In the genomic region with DNA sequence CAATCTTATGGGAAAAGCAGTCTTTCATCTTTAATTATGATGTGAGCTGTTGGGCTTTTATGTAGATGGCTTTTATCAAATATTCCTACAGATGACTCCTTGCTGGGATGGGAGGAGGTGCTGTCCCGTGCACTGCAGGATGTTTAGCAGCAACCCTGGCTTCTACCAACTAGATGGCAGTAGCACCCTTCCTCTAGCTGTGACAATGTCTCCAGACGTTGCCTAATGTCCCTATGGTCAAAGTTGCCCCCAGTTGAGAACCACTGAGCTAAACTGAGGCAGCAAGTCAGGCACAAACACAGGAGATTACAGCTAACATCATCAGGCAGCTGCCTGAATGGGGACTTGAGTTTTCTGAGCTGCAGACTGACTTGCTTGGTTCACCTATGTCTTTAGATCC, we compare ENCODE assay signal across 8 cellular contexts.
A peak's percentile ranks its signal among the peaks of the same experiment; 100 is the strongest.
DNase-seq lines count a peak whose midpoint lies in the region; ATAC-seq and TF ChIP-seq lines count a peak whose summit lies in the region.

No MANE protein-coding gene starts in this region.

- no peaks in the 10 kb centered on the region for H3K36me3 Mint-ChIP-seq in T-helper 2 cell treated with Interferon-gamma antibody and Interleukin-4, amounts not matched to agents 5 μg/mL and 100 μg/mL, for 36 hours (ENCODE audit: low read depth)
- no peaks in the 10 kb centered on the region for H3K36me3 Mint-ChIP-seq in activated T-helper 2 cell treated with anti-CD3 and anti-CD28 coated beads, Interferon-gamma antibody, Interleukin-2, Interleukin-4, amounts not matched to agents 10 μg/mL and 5 μg/mL and 100 μg/mL, durations not matched to agents 14 hours and 24 hours and 36 hours (ENCODE audit: low read depth)

- H3K9me3 Mint-ChIP-seq in T-helper 2 cell treated with Interferon-gamma antibody and Interleukin-4, amounts not matched to agents 5 μg/mL and 100 μg/mL, for 36 hours = no peaks in the 10 kb centered on the region
- H3K9me3 Mint-ChIP-seq in activated T-helper 2 cell treated with anti-CD3 and anti-CD28 coated beads, Interferon-gamma antibody, Interleukin-2, Interleukin-4, amounts not matched to agents 10 μg/mL and 5 μg/mL and 100 μg/mL, durations not matched to agents 14 hours and 24 hours and 36 hours = no peaks in the 10 kb centered on the region

- no peak overlapping the region for H3K27ac Mint-ChIP-seq in T-helper 2 cell treated with Interferon-gamma antibody and Interleukin-4, amounts not matched to agents 5 μg/mL and 100 μg/mL, for 36 hours
- H3K27ac Mint-ChIP-seq in activated T-helper 2 cell treated with anti-CD3 and anti-CD28 coated beads, Interferon-gamma antibody, Interleukin-2, Interleukin-4, amounts not matched to agents 10 μg/mL and 5 μg/mL and 100 μg/mL, durations not matched to agents 14 hours and 24 hours and 36 hours = no peak overlapping the region

- H3K4me3 Mint-ChIP-seq in T-helper 2 cell treated with Interferon-gamma antibody and Interleukin-4, amounts not matched to agents 5 μg/mL and 100 μg/mL, for 36 hours = no peak overlapping the region
- H3K4me3 Mint-ChIP-seq in activated T-helper 2 cell treated with anti-CD3 and anti-CD28 coated beads, Interferon-gamma antibody, Interleukin-2, Interleukin-4, amounts not matched to agents 10 μg/mL and 5 μg/mL and 100 μg/mL, durations not matched to agents 14 hours and 24 hours and 36 hours (ENCODE audit: low read depth) = no peak overlapping the region

- no peak overlapping the region for H2AFZ ChIP-seq in OCI-LY3 (ENCODE audit: low read depth, low read length)

- H3K4me1 ChIP-seq in OCI-LY3 (ENCODE audit: low read length) (no peaks in the 10 kb centered on the region), thyroid gland (no peaks in the 10 kb centered on the region)

- ATAC-seq in GM19463 (IDR thresholded peaks at IDR 0.05; ENCODE audit: unreplicated experiment) = peak; percentile 50

- H3K9ac ChIP-seq in OCI-LY3 (ENCODE audit: low read length) = no peak overlapping the region

- H3K27me3 Mint-ChIP-seq in T-helper 2 cell treated with Interferon-gamma antibody and Interleukin-4, amounts not matched to agents 5 μg/mL and 100 μg/mL, for 36 hours (ENCODE audit: low read depth) = no peaks in the 10 kb centered on the region
- H3K27me3 Mint-ChIP-seq in activated T-helper 2 cell treated with anti-CD3 and anti-CD28 coated beads, Interferon-gamma antibody, Interleukin-2, Interleukin-4, amounts not matched to agents 10 μg/mL and 5 μg/mL and 100 μg/mL, durations not matched to agents 14 hours and 24 hours and 36 hours (ENCODE audit: low read depth) = no peaks in the 10 kb centered on the region

- H3K4me2 ChIP-seq in OCI-LY3 (ENCODE audit: low read length) = no peak overlapping the region

- 5 to 8% methylated on average over 2 of the region's 2 CpGs for WGBS in thyroid gland, 2 donors

- H3K27me3 ChIP-seq in OCI-LY3 (ENCODE audit: low read depth, low read length) (no peaks in the 10 kb centered on the region; the same call in 1 of the 2 replicates), thyroid gland (no peaks in the 10 kb centered on the region)

- H3K9me3 ChIP-seq in OCI-LY3 (ENCODE audit: insufficient read depth, low read length) (no peaks in the 10 kb centered on the region), thyroid gland (no peaks in the 10 kb centered on the region)

- H3K27ac ChIP-seq in OCI-LY3 (ENCODE audit: low read length) = no peak overlapping the region
- no peak overlapping the region for H3K27ac ChIP-seq in thyroid gland

- no peak for DNase-seq in AG09319 (ENCODE audit: extremely low read depth, low read depth)
- peak; percentile 54 for DNase-seq in globus pallidus (ENCODE audit: low spot score)
- peak; percentile 17 to 25 for DNase-seq in thyroid gland
- no peak for DNase-seq in T-helper 2 cell treated with Interferon-gamma antibody and Interleukin-4, amounts not matched to agents 5 μg/mL and 100 μg/mL, for 36 hours (ENCODE audit: low spot score)
- no peak for DNase-seq in activated T-helper 2 cell treated with anti-CD3 and anti-CD28 coated beads, Interferon-gamma antibody, Interleukin-2, Interleukin-4, amounts not matched to agents 10 μg/mL and 5 μg/mL and 100 μg/mL, durations not matched to agents 14 hours and 24 hours and 36 hours (ENCODE audit: low spot score)
- no peak for DNase-seq in RPMI8226

- no peaks in the 10 kb centered on the region for H3K36me3 ChIP-seq in OCI-LY3 (replicated peaks; ENCODE audit: low read depth, low read length)
- no peaks in the 10 kb centered on the region for H3K36me3 ChIP-seq in thyroid gland

- TF ChIP-seq POLR2A in thyroid gland (IDR thresholded peaks at IDR 0.05) = no peak

- H3K4me1 Mint-ChIP-seq in T-helper 2 cell treated with Interferon-gamma antibody and Interleukin-4, amounts not matched to agents 5 μg/mL and 100 μg/mL, for 36 hours (ENCODE audit: low read depth) = no peaks in the 10 kb centered on the region
- H3K4me1 Mint-ChIP-seq in activated T-helper 2 cell treated with anti-CD3 and anti-CD28 coated beads, Interferon-gamma antibody, Interleukin-2, Interleukin-4, amounts not matched to agents 10 μg/mL and 5 μg/mL and 100 μg/mL, durations not matched to agents 14 hours and 24 hours and 36 hours (ENCODE audit: low read depth) = no peaks in the 10 kb centered on the region

- H3K79me2 ChIP-seq in OCI-LY3 (ENCODE audit: low read length) = no peaks in the 10 kb centered on the region

- intact Hi-C loops in thyroid gland (cut with DNase I) = loop anchor here (10.0 kb wide), 1 partner anchor 79 kb away; no protein-coding TSS in a partner anchor
- intact Hi-C loops in activated T-helper 2 cell treated with anti-CD3 and anti-CD28 coated beads, Interferon-gamma antibody, Interleukin-2, Interleukin-4, amounts not matched to agents 10 μg/mL and 5 μg/mL and 100 μg/mL, durations not matched to agents 14 hours and 24 hours and 36 hours (cut with micrococcal nuclease) = no loop called here

- TF ChIP-seq CTCF in AG09319 (IDR thresholded peaks at IDR 0.05; ENCODE audit: low read depth, low read length) (peak; percentile 53), OCI-LY3 (IDR thresholded peaks at IDR 0.05; ENCODE audit: low read depth, low read length) (peak; percentile 81), thyroid gland (IDR thresholded peaks at IDR 0.05) (peak in 4 of 6 experiments; percentile 42 to 69 (median 62))

- no peaks in the 10 kb centered on the region for H4K20me1 ChIP-seq in OCI-LY3 (ENCODE audit: insufficient read depth, low read length)

- H3K4me3 ChIP-seq in OCI-LY3 (ENCODE audit: low read length) (no peak overlapping the region), thyroid gland (replicated peaks in 1 of 3) (no peak overlapping the region)

Comparison
In these comparisons a context has a peak if more than half of its experiments do, and no peak if none do; other contexts are left out.
1. DNase-seq: peak in globus pallidus (single experiment) and thyroid gland (2 of 2); none in AG09319 (single experiment), T-helper 2 cell treated with Interferon-gamma antibody and Interleukin-4, amounts not matched to agents 5 μg/mL and 100 μg/mL, for 36 hours (single experiment), activated T-helper 2 cell treated with anti-CD3 and anti-CD28 coated beads, Interferon-gamma antibody, Interleukin-2, Interleukin-4, amounts not matched to agents 10 μg/mL and 5 μg/mL and 100 μg/mL, durations not matched to agents 14 hours and 24 hours and 36 hours (single experiment) and RPMI8226 (single experiment).
2. Peak in every context shown above with its lines, with median percentiles within 50 percentile points of each other: CTCF ChIP-seq.